Comparison of ENCODE assay signal across 43 cellular contexts in genomic region chr13:102696465-102696864, GRCh38. TPM values are rescaled to one million over a fixed set of nuclear protein-coding genes. Genes with fewer than 3 reads are reported as not detected.
"Had no signal": no experiment of that assay in that cellular context is flagged by ENCODE, and none has a peak within 500 bp of the region (broad histone marks: within the 10 kb centered on the region; RNA-seq: fewer than 3 reads in every experiment).

No MANE protein-coding gene starts in this region.

- H3K9me3 ChIP-seq: adrenal gland, ascending aorta, breast epithelium had no signal

- H3K36me3 Mint-ChIP-seq: activated naive CD4-positive, alpha-beta T cell treated with anti-CD3 and anti-CD28 coated beads, Interleukin-2, amount 10 ng/mL, durations not matched to agents 7 days and 5 days; activated naive CD8-positive, alpha-beta T cell treated with anti-CD3 and anti-CD28 coated beads for 36 hours; activated naive CD8-positive, alpha-beta T cell treated with anti-CD3 and anti-CD28 coated beads, Interleukin-2, amount 10 ng/mL, durations not matched to agents 7 days and 5 days; brain had no signal

- H3K4me1 Mint-ChIP-seq: activated naive CD4-positive, alpha-beta T cell treated with anti-CD3 and anti-CD28 coated beads, Interleukin-2, amount 10 ng/mL, durations not matched to agents 7 days and 5 days; activated naive CD4-positive, alpha-beta T cell treated with anti-CD3 and anti-CD28 coated beads, Interleukin-2, amount 50 U/mL, for 24 hours; activated naive CD8-positive, alpha-beta T cell treated with anti-CD3 and anti-CD28 coated beads for 36 hours; activated naive CD8-positive, alpha-beta T cell treated with anti-CD3 and anti-CD28 coated beads, Interleukin-2, amount 10 ng/mL, durations not matched to agents 7 days and 5 days; activated naive CD8-positive, alpha-beta T cell treated with anti-CD3 and anti-CD28 coated beads, Interleukin-2, amount 50 U/mL, for 24 hours; activated T-helper 17 cell treated with anti-CD3 and anti-CD28 coated beads, Interleukin-2, amount 50 U/mL, for 72 hours; central memory CD8-positive, alpha-beta T cell had no signal

- DNase-seq: activated effector memory CD4-positive, alpha-beta T cell treated with anti-CD3 and anti-CD28 coated beads, Interleukin-2, amount 50 U/mL, for 16 hours; activated effector memory CD4-positive, alpha-beta T cell treated with Interleukin-2 at 50 U/mL for 16 hours; activated gamma-delta T cell; activated gamma-delta T cell treated with Interleukin-2 at 50 U/mL for 16 hours; activated naive CD4-positive, alpha-beta T cell; activated naive CD4-positive, alpha-beta T cell treated with anti-CD3 and anti-CD28 coated beads for 36 hours; activated naive CD4-positive, alpha-beta T cell treated with anti-CD3 and anti-CD28 coated beads, Interleukin-2, amount 10 ng/mL, durations not matched to agents 7 days and 5 days; activated naive CD4-positive, alpha-beta T cell treated with anti-CD3 and anti-CD28 coated beads, Interleukin-2, amount 50 U/mL, for 16 hours; activated naive CD4-positive, alpha-beta T cell treated with Interleukin-2 at 50 U/mL for 16 hours; activated naive CD8-positive, alpha-beta T cell treated with anti-CD3 and anti-CD28 coated beads for 36 hours; activated naive CD8-positive, alpha-beta T cell treated with anti-CD3 and anti-CD28 coated beads, Interleukin-2, amount 10 ng/mL, durations not matched to agents 7 days and 5 days; activated naive CD8-positive, alpha-beta T cell treated with anti-CD3 and anti-CD28 coated beads, Interleukin-2, amount 50 U/mL, for 24 hours; activated T-cell treated with anti-CD3 and anti-CD28 coated beads for 4 hours; activated T-cell treated with anti-CD3 and anti-CD28 coated beads, Interleukin-2, amount 50 U/mL, for 1 hour; activated T-cell treated with anti-CD3 and anti-CD28 coated beads, Interleukin-2, amount 50 U/mL, for 24 hours; activated T-cell treated with anti-CD3 and anti-CD28 coated beads, Interleukin-2, amount 50 U/mL, for 4 hours; activated T-cell treated with anti-CD3 and anti-CD28 coated beads, Interleukin-2, amount 50 U/mL, for 48 hours; activated T-cell treated with anti-CD3 and anti-CD28 coated beads, Interleukin-2, amount 50 U/mL, for 72 hours; adrenal gland; amniotic stem cell; amygdala; anterior cingulate cortex; aorta; body of pancreas; brain microvascular endothelial cell; caudate nucleus; central memory CD4-positive, alpha-beta T cell; cerebellar nuclear complex had no signal

- H3K9me3 Mint-ChIP-seq: activated naive CD4-positive, alpha-beta T cell treated with anti-CD3 and anti-CD28 coated beads, Interleukin-2, amount 10 ng/mL, durations not matched to agents 7 days and 5 days; activated naive CD8-positive, alpha-beta T cell treated with anti-CD3 and anti-CD28 coated beads, Interleukin-2, amount 10 ng/mL, durations not matched to agents 7 days and 5 days; activated naive CD8-positive, alpha-beta T cell treated with anti-CD3 and anti-CD28 coated beads, Interleukin-2, amount 50 U/mL, for 24 hours; activated T-cell treated with anti-CD3 and anti-CD28 coated beads, Interleukin-2, amount 50 U/mL, for 24 hours; activated T-helper 1 cell treated with anti-CD3 and anti-CD28 coated beads, Interleukin-12 subunit alpha, Interleukin-12 subunit beta, Interleukin-2, Interleukin-4 antibody, amounts not matched to agents 30 ng/mL and 10 ng/mL and 1 ng/mL, durations not matched to agents 14 hours and 24 hours and 36 hours; activated T-helper 2 cell treated with anti-CD3 and anti-CD28 coated beads, Interferon-gamma antibody, Interleukin-2, Interleukin-4, amounts not matched to agents 10 μg/mL and 5 μg/mL and 100 μg/mL, durations not matched to agents 14 hours and 24 hours and 36 hours had no signal

- H3K27ac ChIP-seq: adrenal gland, ascending aorta, body of pancreas, brain microvascular endothelial cell, breast epithelium, cardiac muscle cell had no signal

- H3K27me3 ChIP-seq: ascending aorta, body of pancreas, brain microvascular endothelial cell, breast epithelium, cardiac muscle cell had no signal

- H3K36me3 ChIP-seq: adrenal gland, ascending aorta, brain microvascular endothelial cell, breast epithelium, cardiac muscle cell had no signal

- H3K4me3 ChIP-seq: adrenal gland, ascending aorta, body of pancreas, breast epithelium, cardiac muscle cell had no signal

- ATAC-seq: activated naive CD4-positive, alpha-beta T cell treated with anti-CD3 and anti-CD28 coated beads, Interleukin-2, amount 50 U/mL, for 72 hours; activated naive CD8-positive, alpha-beta T cell treated with anti-CD3 and anti-CD28 coated beads, Interleukin-2, amount 50 U/mL, for 24 hours; activated T-cell treated with anti-CD3 and anti-CD28 coated beads, Interleukin-2, amount 50 U/mL, for 4 hours; activated T-cell treated with anti-CD3 and anti-CD28 coated beads, Interleukin-2, amount 50 U/mL, for 72 hours; activated T-helper 17 cell treated with anti-CD3 and anti-CD28 coated beads, Interleukin-2, amount 50 U/mL, for 72 hours; body of pancreas had no signal

- H3K27ac Mint-ChIP-seq: activated naive CD4-positive, alpha-beta T cell treated with anti-CD3 and anti-CD28 coated beads for 36 hours; activated naive CD4-positive, alpha-beta T cell treated with anti-CD3 and anti-CD28 coated beads, Interleukin-2, amount 10 ng/mL, durations not matched to agents 7 days and 5 days; activated naive CD4-positive, alpha-beta T cell treated with anti-CD3 and anti-CD28 coated beads, Interleukin-2, amount 50 U/mL, for 24 hours; activated naive CD4-positive, alpha-beta T cell treated with anti-CD3 and anti-CD28 coated beads, Interleukin-2, amount 50 U/mL, for 72 hours; activated naive CD8-positive, alpha-beta T cell; activated naive CD8-positive, alpha-beta T cell treated with anti-CD3 and anti-CD28 coated beads for 36 hours; activated naive CD8-positive, alpha-beta T cell treated with anti-CD3 and anti-CD28 coated beads, Interleukin-2, amount 10 ng/mL, durations not matched to agents 7 days and 5 days; activated naive CD8-positive, alpha-beta T cell treated with anti-CD3 and anti-CD28 coated beads, Interleukin-2, amount 50 U/mL, for 24 hours; activated T-cell treated with anti-CD3 and anti-CD28 coated beads, Interleukin-2, amount 50 U/mL, for 24 hours; activated T-cell treated with anti-CD3 and anti-CD28 coated beads, Interleukin-2, amount 50 U/mL, for 72 hours; activated T-helper 1 cell treated with anti-CD3 and anti-CD28 coated beads, Interleukin-12 subunit alpha, Interleukin-12 subunit beta, Interleukin-2, Interleukin-4 antibody, amounts not matched to agents 30 ng/mL and 10 ng/mL and 1 ng/mL, durations not matched to agents 14 hours and 24 hours and 36 hours; activated T-helper 17 cell treated with anti-CD3 and anti-CD28 coated beads, Interleukin-2, amount 50 U/mL, for 72 hours; activated T-helper 2 cell treated with anti-CD3 and anti-CD28 coated beads, Interferon-gamma antibody, Interleukin-2, Interleukin-4, amounts not matched to agents 10 μg/mL and 5 μg/mL and 100 μg/mL, durations not matched to agents 14 hours and 24 hours and 36 hours had no signal

- FAIRE-seq: astrocyte, bronchial epithelial cell had no signal

- H3K4me1 ChIP-seq: adrenal gland, ascending aorta, body of pancreas, breast epithelium had no signal

- H3K4me3 Mint-ChIP-seq: activated naive CD4-positive, alpha-beta T cell treated with anti-CD3 and anti-CD28 coated beads for 36 hours; activated naive CD4-positive, alpha-beta T cell treated with anti-CD3 and anti-CD28 coated beads, Interleukin-2, amount 10 ng/mL, durations not matched to agents 7 days and 5 days; activated naive CD4-positive, alpha-beta T cell treated with anti-CD3 and anti-CD28 coated beads, Interleukin-2, amount 50 U/mL, for 24 hours; activated naive CD8-positive, alpha-beta T cell; activated naive CD8-positive, alpha-beta T cell treated with anti-CD3 and anti-CD28 coated beads for 36 hours; activated naive CD8-positive, alpha-beta T cell treated with anti-CD3 and anti-CD28 coated beads, Interleukin-2, amount 10 ng/mL, durations not matched to agents 7 days and 5 days; activated naive CD8-positive, alpha-beta T cell treated with anti-CD3 and anti-CD28 coated beads, Interleukin-2, amount 50 U/mL, for 24 hours; activated T-cell treated with anti-CD3 and anti-CD28 coated beads, Interleukin-2, amount 50 U/mL, for 24 hours; activated T-cell treated with anti-CD3 and anti-CD28 coated beads, Interleukin-2, amount 50 U/mL, for 4 hours; activated T-cell treated with anti-CD3 and anti-CD28 coated beads, Interleukin-2, amount 50 U/mL, for 72 hours; activated T-helper 1 cell treated with anti-CD3 and anti-CD28 coated beads, Interleukin-12 subunit alpha, Interleukin-12 subunit beta, Interleukin-2, Interleukin-4 antibody, amounts not matched to agents 30 ng/mL and 10 ng/mL and 1 ng/mL, durations not matched to agents 14 hours and 24 hours and 36 hours; activated T-helper 17 cell treated with anti-CD3 and anti-CD28 coated beads, Interleukin-2, amount 50 U/mL, for 72 hours; brain; central memory CD8-positive, alpha-beta T cell had no signal

- H3K27me3 Mint-ChIP-seq: brain had no signal

RNA-seq across cellular contexts. Expression of gene METTL21C, which starts 1.6 kb away (rescaled TPM):
- total RNA-seq: activated naive CD4-positive, alpha-beta T cell treated with anti-CD3 and anti-CD28 coated beads for 36 hours; activated naive CD4-positive, alpha-beta T cell treated with anti-CD3 and anti-CD28 coated beads, Interleukin-2, amount 50 U/mL, for 72 hours; activated naive CD8-positive, alpha-beta T cell treated with anti-CD3 and anti-CD28 coated beads for 36 hours; activated naive CD8-positive, alpha-beta T cell treated with anti-CD3 and anti-CD28 coated beads, Interleukin-2, amount 10 ng/mL, durations not matched to agents 7 days and 5 days; activated T-cell treated with anti-CD3 and anti-CD28 coated beads, Interleukin-2, amount 50 U/mL, for 4 hours; activated T-cell treated with anti-CD3 and anti-CD28 coated beads, Interleukin-2, amount 50 U/mL, for 72 hours; activated T-helper 1 cell treated with anti-CD3 and anti-CD28 coated beads, Interleukin-12 subunit alpha, Interleukin-12 subunit beta, Interleukin-2, Interleukin-4 antibody, amounts not matched to agents 30 ng/mL and 10 ng/mL and 1 ng/mL, durations not matched to agents 14 hours and 24 hours and 36 hours; activated T-helper 17 cell treated with anti-CD3 and anti-CD28 coated beads, Interleukin-2, amount 50 U/mL, for 72 hours; activated T-helper 2 cell treated with anti-CD3 and anti-CD28 coated beads, Interferon-gamma antibody, Interleukin-2, Interleukin-4, amounts not matched to agents 10 μg/mL and 5 μg/mL and 100 μg/mL, durations not matched to agents 14 hours and 24 hours and 36 hours; adrenal gland; aorta; ascending aorta; astrocyte; body of pancreas; breast epithelium; bronchial epithelial cell; cardiac muscle cell; cardiac septum had no signal
- polyA plus RNA-seq: adipose tissue, adrenal gland, aorta, cardiac muscle cell had no signal
